ENCODE assay signal across 9 cellular contexts in genomic region chr1:158124999-158125398, GRCh38. TPM values are rescaled to one million over a fixed set of nuclear protein-coding genes. Genes with fewer than 3 reads are reported as not detected.
DNase-seq lines count a peak whose midpoint lies in the region; ATAC-seq and TF ChIP-seq lines count a peak whose summit lies in the region.
"Had no signal": no experiment of that assay in that cellular context is flagged by ENCODE, and none has a peak within 500 bp of the region (broad histone marks: within the 10 kb centered on the region; RNA-seq: fewer than 3 reads in every experiment).

No MANE protein-coding gene starts in this region.

- CTCF ChIA-PET in T-cell (lab: Charles Lee) = interaction anchor here (0.7 to 3.0 kb wide), 25 partner anchors 8 to 952 kb away, joined by 3 to 24 read pairs (median 5); no protein-coding TSS in a partner anchor

- ATAC-seq in T-cell (replicated peaks in 1 of 4) (peak; percentile 75 to 88 (median 84)), GM19455 (IDR thresholded peaks at IDR 0.05; ENCODE audit: unreplicated experiment) (no peak)

- H3K9me3 Mint-ChIP-seq in HFFc6 (no peaks in the 10 kb centered on the region), T-cell (no peaks in the 10 kb centered on the region)

- H3K27me3 Mint-ChIP-seq in HFFc6 (ENCODE audit: insufficient read depth) = peaks cover 20% of the 10 kb centered on the region
- H3K27me3 Mint-ChIP-seq in T-cell = peaks cover 20 to 42% of the 10 kb centered on the region in 2 donors

- no peak overlapping the region for H3K4me3 Mint-ChIP-seq in HFFc6
- no peak overlapping the region for H3K4me3 Mint-ChIP-seq in T-cell

- POLR2A ChIA-PET in T-cell (lab: Charles Lee) = no interaction called here

- H3K4me1 ChIP-seq in adrenal gland (replicated peaks in 1 of 2) (no peaks in the 10 kb centered on the region), left ventricle myocardium inferior (no peaks in the 10 kb centered on the region)

- H3K36me3 Mint-ChIP-seq in HFFc6 (ENCODE audit: low read depth) (no peaks in the 10 kb centered on the region), T-cell (no peaks in the 10 kb centered on the region)

- intact Hi-C loops in adrenal gland (cut with DNase I) = loop anchor here (5.0 to 10.0 kb wide), 2 partner anchors 158 to 540 kb away; no protein-coding TSS in a partner anchor
- intact Hi-C loops in left ventricle myocardium inferior (cut with micrococcal nuclease) = no loop called here

- no peak for TF ChIP-seq POLR2A in adrenal gland (IDR thresholded peaks at IDR 0.05)

- H3K4me3 ChIP-seq in adrenal gland (no peak overlapping the region), left ventricle myocardium inferior (peak overlapping the region; percentile 9), retinal pigment epithelial cell (ENCODE audit: low read length) (no peak overlapping the region)
- H3K4me3 ChIP-seq: skin epidermis had no signal

- H3K9me3 ChIP-seq in adrenal gland (replicated peaks in 1 of 3) = no peaks in the 10 kb centered on the region
- H3K9me3 ChIP-seq in left ventricle myocardium inferior (replicated peaks) = no peaks in the 10 kb centered on the region

- WGBS in adrenal gland, 4 donors = 1 to 13% (median 7%) methylated on average over 3 to 4 of the region's 4 CpGs

- peak; percentile 93 for TF ChIP-seq CTCF in HFFc6 (IDR thresholded peaks at IDR 0.05)
- peak; percentile 89 to 99 (median 98) for TF ChIP-seq CTCF in adrenal gland (IDR thresholded peaks at IDR 0.05)
- TF ChIP-seq CTCF in left ventricle myocardium inferior (IDR thresholded peaks at IDR 0.05; ENCODE audit: borderline replicate concordance) = peak; percentile 94
- TF ChIP-seq CTCF in retinal pigment epithelial cell (conservative IDR thresholded peaks at IDR 0.05; ENCODE audit: low read depth, low read length) = peak; percentile 96

- H3K36me3 ChIP-seq in adrenal gland (replicated peaks in 1 of 2) (no peaks in the 10 kb centered on the region), left ventricle myocardium inferior (no peaks in the 10 kb centered on the region)

- H3K27ac Mint-ChIP-seq in HFFc6 (no peak overlapping the region), T-cell (no peak overlapping the region)

- DNase-seq in GM04504 (ENCODE audit: low read depth) (peak; percentile 83), HFFc6 (peak; percentile 84), NCI-H146 treated with DMSO at 0.1 percent for 48 hours (lab: John Stamatoyannopoulos, UW; ENCODE audit: unreplicated experiment) (peak; percentile 37), T-cell (peak; percentile 22 to 75 (median 58)), adrenal gland (peak; percentile 81 to 98 (median 93)), left ventricle myocardium inferior (peak; percentile 81), retinal pigment epithelial cell (ENCODE audit: low read depth) (peak; percentile 67)

- H3K27me3 ChIP-seq in adrenal gland (peaks cover 7% of the 10 kb centered on the region), left ventricle myocardium inferior (ENCODE audit: low read depth) (peaks cover 30% of the 10 kb centered on the region)

- H3K27ac ChIP-seq in adrenal gland = no peak overlapping the region
- no peak overlapping the region for H3K27ac ChIP-seq in left ventricle myocardium inferior (replicated peaks)
- H3K27ac ChIP-seq: skin epidermis had no signal

- H3K4me1 Mint-ChIP-seq in HFFc6 (ENCODE audit: low read depth) = peaks cover 11% of the 10 kb centered on the region; the same call in 1 of the 2 replicates
- H3K4me1 Mint-ChIP-seq in T-cell = no peaks in the 10 kb centered on the region

RNA-seq across cellular contexts. Expression of gene CD1D, which starts 55.7 kb away (rescaled TPM):
- total RNA-seq in HFFc6 (2021; fragmentation: NEBNext Ultra II Directional; extraction: Animal tissue kit (Norgen Biotek cat#: 25700)) = not detected
- total RNA-seq in T-cell (under 1 TPM in 3 of 5 donors, not detected in 2; 0.10 to 0.22 (median 0.20) TPM), adrenal gland (1 to 10 TPM; 1.1 to 5.2 (median 3.0) TPM), left ventricle myocardium inferior (1.4 TPM)
- 1 to 10 TPM; 1.4 to 5.6 (median 2.3) TPM for polyA plus RNA-seq in adrenal gland

Comparison
In these comparisons a context has a peak if more than half of its experiments do, and no peak if none do; other contexts are left out.
1. DNase-seq: peak in every context shown above with its lines; median percentile 93 in adrenal gland; 84 in HFFc6; 83 in GM04504; 81 in left ventricle myocardium inferior; 67 in retinal pigment epithelial cell; 58 in T-cell; 37 in NCI-H146 treated with DMSO at 0.1 percent for 48 hours.